1 cellular context compared by ENCODE assay signal in genomic region chr15:68191555-68191954, GRCh38.
TF ChIP-seq lines count a peak whose summit lies in the region.

No MANE protein-coding gene starts in this region.

TF ChIP-seq in HEK293, 187 proteins besides CTCF, POLR2A, EP300 and RAD21:
- TF ChIP-seq HOXD13 (CRISPR knock-in tag; IDR thresholded peaks at IDR 0.05; ENCODE audit: borderline replicate concordance): no peak
- no peak for TF ChIP-seq PBX3 (CRISPR knock-in tag; IDR thresholded peaks at IDR 0.05)
- TF ChIP-seq, protein P1, sequence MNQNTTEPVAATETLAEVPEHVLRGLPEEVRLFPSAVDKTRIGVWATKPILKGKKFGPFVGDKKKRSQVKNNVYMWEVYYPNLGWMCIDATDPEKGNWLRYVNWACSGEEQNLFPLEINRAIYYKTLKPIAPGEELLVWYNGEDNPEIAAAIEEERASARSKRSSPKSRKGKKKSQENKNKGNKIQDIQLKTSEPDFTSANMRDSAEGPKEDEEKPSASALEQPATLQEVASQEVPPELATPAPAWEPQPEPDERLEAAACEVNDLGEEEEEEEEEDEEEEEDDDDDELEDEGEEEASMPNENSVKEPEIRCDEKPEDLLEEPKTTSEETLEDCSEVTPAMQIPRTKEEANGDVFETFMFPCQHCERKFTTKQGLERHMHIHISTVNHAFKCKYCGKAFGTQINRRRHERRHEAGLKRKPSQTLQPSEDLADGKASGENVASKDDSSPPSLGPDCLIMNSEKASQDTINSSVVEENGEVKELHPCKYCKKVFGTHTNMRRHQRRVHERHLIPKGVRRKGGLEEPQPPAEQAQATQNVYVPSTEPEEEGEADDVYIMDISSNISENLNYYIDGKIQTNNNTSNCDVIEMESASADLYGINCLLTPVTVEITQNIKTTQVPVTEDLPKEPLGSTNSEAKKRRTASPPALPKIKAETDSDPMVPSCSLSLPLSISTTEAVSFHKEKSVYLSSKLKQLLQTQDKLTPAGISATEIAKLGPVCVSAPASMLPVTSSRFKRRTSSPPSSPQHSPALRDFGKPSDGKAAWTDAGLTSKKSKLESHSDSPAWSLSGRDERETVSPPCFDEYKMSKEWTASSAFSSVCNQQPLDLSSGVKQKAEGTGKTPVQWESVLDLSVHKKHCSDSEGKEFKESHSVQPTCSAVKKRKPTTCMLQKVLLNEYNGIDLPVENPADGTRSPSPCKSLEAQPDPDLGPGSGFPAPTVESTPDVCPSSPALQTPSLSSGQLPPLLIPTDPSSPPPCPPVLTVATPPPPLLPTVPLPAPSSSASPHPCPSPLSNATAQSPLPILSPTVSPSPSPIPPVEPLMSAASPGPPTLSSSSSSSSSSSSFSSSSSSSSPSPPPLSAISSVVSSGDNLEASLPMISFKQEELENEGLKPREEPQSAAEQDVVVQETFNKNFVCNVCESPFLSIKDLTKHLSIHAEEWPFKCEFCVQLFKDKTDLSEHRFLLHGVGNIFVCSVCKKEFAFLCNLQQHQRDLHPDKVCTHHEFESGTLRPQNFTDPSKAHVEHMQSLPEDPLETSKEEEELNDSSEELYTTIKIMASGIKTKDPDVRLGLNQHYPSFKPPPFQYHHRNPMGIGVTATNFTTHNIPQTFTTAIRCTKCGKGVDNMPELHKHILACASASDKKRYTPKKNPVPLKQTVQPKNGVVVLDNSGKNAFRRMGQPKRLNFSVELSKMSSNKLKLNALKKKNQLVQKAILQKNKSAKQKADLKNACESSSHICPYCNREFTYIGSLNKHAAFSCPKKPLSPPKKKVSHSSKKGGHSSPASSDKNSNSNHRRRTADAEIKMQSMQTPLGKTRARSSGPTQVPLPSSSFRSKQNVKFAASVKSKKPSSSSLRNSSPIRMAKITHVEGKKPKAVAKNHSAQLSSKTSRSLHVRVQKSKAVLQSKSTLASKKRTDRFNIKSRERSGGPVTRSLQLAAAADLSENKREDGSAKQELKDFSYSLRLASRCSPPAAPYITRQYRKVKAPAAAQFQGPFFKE (tag by site-specific recombination; IDR thresholded peaks at IDR 0.05; ENCODE audit: borderline replicate concordance): no peak
- TF ChIP-seq ZNF292 (tag by site-specific recombination; IDR thresholded peaks at IDR 0.05; ENCODE audit: borderline replicate concordance, low read depth): no peak
- TF ChIP-seq, protein P2, sequence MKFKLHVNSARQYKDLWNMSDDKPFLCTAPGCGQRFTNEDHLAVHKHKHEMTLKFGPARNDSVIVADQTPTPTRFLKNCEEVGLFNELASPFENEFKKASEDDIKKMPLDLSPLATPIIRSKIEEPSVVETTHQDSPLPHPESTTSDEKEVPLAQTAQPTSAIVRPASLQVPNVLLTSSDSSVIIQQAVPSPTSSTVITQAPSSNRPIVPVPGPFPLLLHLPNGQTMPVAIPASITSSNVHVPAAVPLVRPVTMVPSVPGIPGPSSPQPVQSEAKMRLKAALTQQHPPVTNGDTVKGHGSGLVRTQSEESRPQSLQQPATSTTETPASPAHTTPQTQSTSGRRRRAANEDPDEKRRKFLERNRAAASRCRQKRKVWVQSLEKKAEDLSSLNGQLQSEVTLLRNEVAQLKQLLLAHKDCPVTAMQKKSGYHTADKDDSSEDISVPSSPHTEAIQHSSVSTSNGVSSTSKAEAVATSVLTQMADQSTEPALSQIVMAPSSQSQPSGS (tag by site-specific recombination; IDR thresholded peaks at IDR 0.05; ENCODE audit: low read depth): no peak
- TF ChIP-seq ZNF423 (tag by site-specific recombination; IDR thresholded peaks at IDR 0.05): no peak
- peak; percentile 58; the same call in 1 of the 2 replicates for TF ChIP-seq ZNF707 (tag by site-specific recombination; IDR thresholded peaks at IDR 0.05)
